In genomic region chr12:111598637-111599458, GRCh38 we compare ENCODE assay signal across 8 cellular contexts. TPM values are rescaled to one million over a fixed set of nuclear protein-coding genes. Genes with fewer than 3 reads are reported as not detected.
DNase-seq lines count a peak whose midpoint lies in the region; ATAC-seq, FAIRE-seq and TF ChIP-seq lines count a peak whose summit lies in the region.

TSS of gene ATXN2 (minus strand) at chr12:111599315. CDS start at chr12:111599034, 281 bp downstream.

- CTCF ChIA-PET in activated CD4-positive, alpha-beta memory T cell treated with anti-CD3 and anti-CD28 coated beads, Interleukin-2, amount 10 ng/mL, durations not matched to agents 7 days and 5 days (lab: Charles Lee): no interaction called here
- CTCF ChIA-PET in H1 (lab: Charles Lee; ENCODE audit: partially characterized antibody): no interaction called here

- H4K20me1 ChIP-seq in H1 (replicated peaks in 1 of 2; ENCODE audit: control insufficient read depth in 1 of 2, insufficient read depth in 2 of 2, low read length in 2 of 2): peaks cover 0 to 19% of the 10 kb centered on the region in 2 experiments

- H3K79me1 ChIP-seq in H1 (ENCODE audit: low read depth, low read length): no peaks in the 10 kb centered on the region

- H3K4me3 ChIP-seq in H1 (ENCODE audit: extremely low read depth in 1 of 4, insufficient read depth in 2 of 4, low read depth in 3 of 4, low read length in 4 of 4) (peak within 1 kb of the TSS; percentile 89 to 94 (median 90)), mesodermal cell (ENCODE audit: extremely low read depth, insufficient read depth, low read length, poor library complexity, severe bottlenecking) (peak within 1 kb of the TSS; percentile 98)

- H3K79me2 ChIP-seq in H1 (ENCODE audit: control insufficient read depth in 1 of 2, insufficient read depth in 2 of 2, low read length in 2 of 2): peaks cover 4 to 46% of the 10 kb centered on the region in 2 experiments

- H2BK20ac ChIP-seq in H1 (ENCODE audit: low read length): no peak within 1 kb of the TSS

- H2BK5ac ChIP-seq in H1 (ENCODE audit: low read depth, low read length): peak within 1 kb of the TSS; percentile 97

- no peak for TF ChIP-seq EP300 in H1 (IDR thresholded peaks at IDR 0.05; ENCODE audit: borderline replicate concordance in 1 of 2, low read depth in 2 of 2, low read length in 2 of 2)

- H3K36me3 ChIP-seq in H1 (ENCODE audit: control insufficient read depth in 2 of 4, insufficient read depth in 4 of 4, low read length in 3 of 4) (no peaks in the 10 kb centered on the region), mesodermal cell (ENCODE audit: control insufficient read depth, insufficient read depth, low read length) (peaks cover 4% of the 10 kb centered on the region)

- peak within 1 kb of the TSS; percentile 95 for H4K5ac ChIP-seq in H1 (ENCODE audit: insufficient read length, low read depth, low read length)

- peak within 1 kb of the TSS; percentile 92 for H3K56ac ChIP-seq in H1 (replicated peaks; ENCODE audit: insufficient read length, low read depth, low read length)

- no peaks in the 10 kb centered on the region for H3K27me3 ChIP-seq in H1 (replicated peaks in 1 of 4; ENCODE audit: control insufficient read depth in 3 of 4, extremely low read depth in 1 of 4, insufficient read depth in 3 of 4, low read length in 3 of 4)

- H3K4me1 ChIP-seq in H1 (replicated peaks in 1 of 4; ENCODE audit: control insufficient read depth in 3 of 4, insufficient read depth in 4 of 4, low read length in 3 of 4): peaks cover 0 to 6% (median 1%) of the 10 kb centered on the region in 4 experiments; a peak in 4 of 7 replicates
- peaks cover 9% of the 10 kb centered on the region for H3K4me1 ChIP-seq in mesodermal cell (ENCODE audit: control insufficient read depth, insufficient read depth, low read length, poor library complexity, severe bottlenecking)

- H3K27ac ChIP-seq in H1 (ENCODE audit: low read depth, low read length) (peak within 1 kb of the TSS; percentile 99), mesodermal cell (ENCODE audit: low read depth, low read length, severe bottlenecking) (peak within 1 kb of the TSS; percentile 97)

- no peak within 1 kb of the TSS for H3K23ac ChIP-seq in H1 (ENCODE audit: insufficient read length)

- no peak for TF ChIP-seq CTCF in H1 (IDR thresholded peaks at IDR 0.05; ENCODE audit: control extremely low read depth in 1 of 3, insufficient read depth in 1 of 3, low read depth in 1 of 3, low read length in 3 of 3)

- peak; percentile 46 for ATAC-seq in HG02973 (IDR thresholded peaks at IDR 0.05; ENCODE audit: unreplicated experiment)

- peak within 1 kb of the TSS; percentile 58; the same call in 1 of the 2 replicates for H2AFZ ChIP-seq in H1 (ENCODE audit: low read length)

- H3K36me3 Mint-ChIP-seq in activated CD4-positive, alpha-beta memory T cell treated with anti-CD3 and anti-CD28 coated beads, Interleukin-2, amount 10 ng/mL, durations not matched to agents 7 days and 5 days (ENCODE audit: low read depth): peaks cover 5% of the 10 kb centered on the region

- H4K8ac ChIP-seq in H1 (ENCODE audit: extremely low read depth, insufficient read depth, low read length): peak within 1 kb of the TSS; percentile 95

- 2% methylated on average over 19 of the region's 120 CpGs; no CpG with 5 or more reads in 1 of the 2 experiments for WGBS in H1 (ENCODE audit: extremely low coverage in 1 of 2, insufficient coverage in 1 of 2, insufficient read length in 1 of 2, insufficient replicate concordance in 2 of 2, low coverage in 1 of 2, low lambda C conversion rate in 2 of 2, missing lambda C conversion rate in 1 of 2), 2 experiments
- WGBS in mesodermal cell (ENCODE audit: insufficient coverage in 2 of 2), 2 experiments: 0% methylated on average over 69 to 110 of the region's 120 CpGs

- H3K9me3 ChIP-seq in H1 (ENCODE audit: insufficient read depth in 2 of 2, low read depth in 1 of 2, low read length in 1 of 2) (no peaks in the 10 kb centered on the region), mesodermal cell (ENCODE audit: control insufficient read depth, low read length) (no peaks in the 10 kb centered on the region)

- H3K4me1 Mint-ChIP-seq in activated CD4-positive, alpha-beta memory T cell treated with anti-CD3 and anti-CD28 coated beads, Interleukin-2, amount 10 ng/mL, durations not matched to agents 7 days and 5 days: peaks cover 35% of the 10 kb centered on the region

- no peak within 1 kb of the TSS for H2BK12ac ChIP-seq in H1 (ENCODE audit: low read depth, low read length)

- peak within 1 kb of the TSS; percentile 17 for H3K4ac ChIP-seq in H1 (replicated peaks; ENCODE audit: insufficient read length, low read depth, low read length)

- FAIRE-seq in H1 (lab: Jason Lieb, UNC): no peak

- peak; percentile 68 for DNase-seq in SIG-M5 treated with dmso at 0.1 percent for 504 hours (lab: John Stamatoyannopoulos, UW; ENCODE audit: unreplicated experiment)
- DNase-seq in SIG-M5 (lab: John Stamatoyannopoulos, UW): no peak
- peak; percentile 41 for DNase-seq in NCI-H226
- DNase-seq in activated CD4-positive, alpha-beta memory T cell treated with anti-CD3 and anti-CD28 coated beads, Interleukin-2, amount 10 ng/mL, durations not matched to agents 7 days and 5 days: peak; percentile 64
- no peak for DNase-seq in H1 (ENCODE audit: low read depth in 1 of 2, low spot score in 2 of 2)
- peak; percentile 41 to 42 for DNase-seq in stimulated activated CD8-positive, alpha-beta memory T cell treated with anti-CD3 and anti-CD28 coated beads, Interleukin-2, amount 100 ng/mL, for 48 hours (ENCODE audit: low read depth in 2 of 2)

- H2BK15ac ChIP-seq in H1 (ENCODE audit: low read length): no peak within 1 kb of the TSS

- no peak within 1 kb of the TSS for H2BK120ac ChIP-seq in H1 (replicated peaks; ENCODE audit: low read depth, low read length)

- H3K27me3 Mint-ChIP-seq in activated CD4-positive, alpha-beta memory T cell treated with anti-CD3 and anti-CD28 coated beads, Interleukin-2, amount 10 ng/mL, durations not matched to agents 7 days and 5 days: no peaks in the 10 kb centered on the region

- peak within 1 kb of the TSS; percentile 87 for H3K4me3 Mint-ChIP-seq in activated CD4-positive, alpha-beta memory T cell treated with anti-CD3 and anti-CD28 coated beads, Interleukin-2, amount 10 ng/mL, durations not matched to agents 7 days and 5 days

- H3K14ac ChIP-seq in H1 (ENCODE audit: insufficient read length): no peak within 1 kb of the TSS

- H3K18ac ChIP-seq in H1 (ENCODE audit: extremely low read depth, low read length): peak within 1 kb of the TSS; percentile 87

- H3K9ac ChIP-seq in H1 (replicated peaks in 1 of 4; ENCODE audit: extremely low read depth in 1 of 4, low read depth in 3 of 4, low read length in 3 of 4): peak within 1 kb of the TSS; percentile 73 to 98 (median 94)

- H4K91ac ChIP-seq in H1 (replicated peaks; ENCODE audit: insufficient read length, low read length): peak within 1 kb of the TSS; percentile 98

- H3K9me3 Mint-ChIP-seq in activated CD4-positive, alpha-beta memory T cell treated with anti-CD3 and anti-CD28 coated beads, Interleukin-2, amount 10 ng/mL, durations not matched to agents 7 days and 5 days: no peaks in the 10 kb centered on the region

- peak in 1 of 2 experiments; percentile 4; a peak in 1 of 3 replicates for TF ChIP-seq POLR2A in H1 (IDR thresholded peaks at IDR 0.05; ENCODE audit: control extremely low read depth in 1 of 2, low read depth in 2 of 2, low read length in 2 of 2)

- no peak within 1 kb of the TSS for H2AK5ac ChIP-seq in H1 (ENCODE audit: low read depth, low read length)

- no peak for TF ChIP-seq RAD21 in H1 (IDR thresholded peaks at IDR 0.05 in 1 of 2, conservative IDR thresholded peaks at IDR 0.05 in 1 of 2; ENCODE audit: low read depth in 2 of 2, low read length in 2 of 2)

- H3K4me2 ChIP-seq in H1 (ENCODE audit: insufficient read depth in 1 of 2, low read depth in 2 of 2, low read length in 2 of 2): peak within 1 kb of the TSS; percentile 91 to 96

- H3K27ac Mint-ChIP-seq in activated CD4-positive, alpha-beta memory T cell treated with anti-CD3 and anti-CD28 coated beads, Interleukin-2, amount 10 ng/mL, durations not matched to agents 7 days and 5 days: peak within 1 kb of the TSS; percentile 76

- POLR2A ChIA-PET in activated CD4-positive, alpha-beta memory T cell treated with anti-CD3 and anti-CD28 coated beads, Interleukin-2, amount 10 ng/mL, durations not matched to agents 7 days and 5 days (lab: Charles Lee): interaction anchor here (0.7 to 1.2 kb wide), 2 partner anchors 182 to 243 kb away, joined by 3 to 5 read pairs; partner anchors contain the start of gene MAPKAPK5
- POLR2A ChIA-PET in H1 (lab: Charles Lee; ENCODE audit: partially characterized antibody): interaction anchor here (0.6 to 0.8 kb wide), 4 partner anchors 13 to 194 kb away, joined by 3 to 5 read pairs (median 3); no protein-coding TSS in a partner anchor

- peaks cover 15% of the 10 kb centered on the region for H3K23me2 ChIP-seq in H1 (ENCODE audit: low read depth, low read length)

TF ChIP-seq in H1, 55 proteins besides CTCF, POLR2A, EP300 and RAD21:
- TF ChIP-seq SIN3A (conservative IDR thresholded peaks at IDR 0.05 in 1 of 2, IDR thresholded peaks at IDR 0.05 in 1 of 2; ENCODE audit: low read depth in 1 of 2, low read length in 2 of 2): 0 out of 4 replicates have a peak, but pooled peaks of 1 of the 2 experiments have one; percentile 4
- no peak for TF ChIP-seq SRF (IDR thresholded peaks at IDR 0.05; ENCODE audit: low read depth, low read length)
- TF ChIP-seq RNF2 (IDR thresholded peaks at IDR 0.05; ENCODE audit: borderline replicate concordance, low read depth, low read length, missing control alignments, poor library complexity, severe bottlenecking): no peak
- TF ChIP-seq SP1 (IDR thresholded peaks at IDR 0.05; ENCODE audit: low read depth, low read length): no peak
- no peak for TF ChIP-seq CHD2 (IDR thresholded peaks at IDR 0.05; ENCODE audit: low read length)

RNA-seq across cellular contexts. Expression of gene ATXN2, which starts in this region (rescaled TPM):
- 10 to 100 TPM; 35.1 to 35.3 TPM for total RNA-seq in activated CD4-positive, alpha-beta memory T cell treated with anti-CD3 and anti-CD28 coated beads, Interleukin-2, amount 10 ng/mL, durations not matched to agents 7 days and 5 days
- 73.4 and 80.7 TPM in 2 replicates for total RNA-seq in H1 (2021; fragmentation: NEBNext Ultra II Directional; extraction: Animal tissue kit (Norgen Biotek cat#: 25700))
- polyA plus RNA-seq in H1 (2011; rRNA removed): 46.6 and 57.7 TPM in 2 replicates
- 24.6 TPM for polyA plus RNA-seq in H1 (2011; cell fraction: cytosol; rRNA removed)
- polyA plus RNA-seq in H1 (2011; cell fraction: nucleus; rRNA removed): 105 TPM
- polyA plus RNA-seq in H1 (2012, experiment 1 of 2): 55.4 to 61.7 TPM (median 58.0 TPM) in 4 replicates
- 21.4 TPM for polyA plus RNA-seq in H1 (2012, experiment 2 of 2)
- polyA plus RNA-seq in H1 (2013, experiment 1 of 2): 53.0 TPM
- 48.4 TPM for polyA plus RNA-seq in H1 (2013, experiment 2 of 2)
- 66.4 and 68.9 TPM in 2 replicates for polyA minus RNA-seq in H1 (2011; rRNA and poly(A)+ RNA removed)
- 54.7 TPM for polyA minus RNA-seq in H1 (2011; cell fraction: cytosol; rRNA and poly(A)+ RNA removed)
- polyA minus RNA-seq in H1 (2011; cell fraction: nucleus; rRNA and poly(A)+ RNA removed): 120 TPM
- polyA plus RNA-seq in mesodermal cell (2013, experiment 1 of 2): 69.4 TPM
- polyA plus RNA-seq in mesodermal cell (2013, experiment 2 of 2): 60.1 TPM

Comparison
In these comparisons a context has a peak if more than half of its experiments do, and no peak if none do; other contexts are left out.
1. DNase-seq: peak in SIG-M5 treated with dmso at 0.1 percent for 504 hours (single experiment), NCI-H226 (single experiment), activated CD4-positive, alpha-beta memory T cell treated with anti-CD3 and anti-CD28 coated beads, Interleukin-2, amount 10 ng/mL, durations not matched to agents 7 days and 5 days (single experiment) and stimulated activated CD8-positive, alpha-beta memory T cell treated with anti-CD3 and anti-CD28 coated beads, Interleukin-2, amount 100 ng/mL, for 48 hours (2 of 2); none in SIG-M5 (single experiment) and H1 (0 of 2).